Comparison of ENCODE assay signal across 8 cellular contexts in the genomic region with DNA sequence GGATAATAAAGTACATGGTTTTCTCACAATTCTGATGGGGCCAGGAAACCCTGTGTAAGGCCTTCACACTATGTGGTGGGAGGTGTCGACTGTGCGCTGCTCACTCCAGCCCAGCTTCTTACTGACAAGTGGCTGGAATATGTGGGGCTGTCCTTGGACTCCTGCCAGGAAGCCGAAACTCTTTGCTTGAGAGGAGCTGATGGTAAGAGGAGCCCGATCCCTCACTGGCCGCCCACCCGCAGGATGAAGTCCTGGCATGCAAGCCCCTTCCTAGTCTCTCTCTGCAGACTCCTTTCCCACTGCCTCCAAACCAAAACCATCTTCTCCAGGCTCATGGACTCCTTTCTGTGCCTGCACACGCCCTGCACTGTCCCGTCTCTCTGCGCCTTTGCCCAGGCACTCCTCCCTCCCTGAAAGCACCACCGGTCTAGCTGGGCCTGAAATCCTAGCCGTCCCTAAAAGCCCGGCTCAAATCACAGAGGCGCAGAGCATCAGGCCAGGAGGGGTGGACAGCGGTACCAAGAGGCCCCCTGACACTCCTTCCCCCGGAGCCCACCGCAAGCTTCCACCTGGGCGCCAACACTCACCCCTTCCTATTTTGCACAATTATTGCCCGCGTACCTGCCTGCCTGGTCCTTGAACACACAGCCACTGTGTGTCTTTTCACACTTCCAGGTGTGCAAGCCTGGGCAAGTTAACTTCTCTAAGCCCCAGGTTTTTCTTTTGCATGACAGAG.
DNase-seq lines count a peak whose midpoint lies in the region; ATAC-seq, FAIRE-seq and TF ChIP-seq lines count a peak whose summit lies in the region.
"Not testable (repeated sequence)": the region's sequence is repeated elsewhere in the genome, so short reads cannot be mapped to it uniquely, and the experiment has no call there.

No MANE protein-coding gene starts in this region.

- peak overlapping the region; percentile 67 for H3K4ac ChIP-seq in IMR-90 (ENCODE audit: low read depth, low read length)

- DNase-seq in COLO668 (lab: John Stamatoyannopoulos, UW; ENCODE audit: unreplicated experiment) (peak; percentile 34), IMR-90 (peak; percentile 75), RPMI7951 (ENCODE audit: low read depth) (peak; percentile 64), erythroblast (lab: John Stamatoyannopoulos, UW) (peak; percentile 60 to 71), kidney (peak; percentile 83), thoracic aorta (ENCODE audit: low spot score) (peak; percentile 35)
- not testable (repeated sequence) for DNase-seq in activated naive CD8-positive, alpha-beta T cell treated with anti-CD3 and anti-CD28 coated beads for 36 hours; osteoblast (ENCODE audit: insufficient read length, low spot score, missing footprints)

- H2BK120ac ChIP-seq in IMR-90 (ENCODE audit: low read depth, low read length): not testable (repeated sequence)

- ATAC-seq in IMR-90 (ENCODE audit: low read depth): peak; percentile 25
- ATAC-seq in thoracic aorta (ENCODE audit: insufficient number of reproducible peaks, low FRiP score, low read depth): not testable (repeated sequence)

- POLR2A ChIA-PET in IMR-90 (lab: Charles Lee; ENCODE audit: unreplicated experiment): not testable (repeated sequence)

- H3K36me3 ChIP-seq in IMR-90 (ENCODE audit: control insufficient read depth, insufficient read depth, low read length): peaks cover 21% of the 10 kb centered on the region
- H3K36me3 ChIP-seq in kidney (ENCODE audit: control insufficient read depth in 1 of 2, insufficient read depth in 2 of 2, low read length in 2 of 2): peaks cover 13 to 22% of the 10 kb centered on the region in 2 donors
- peaks cover 28% of the 10 kb centered on the region for H3K36me3 ChIP-seq in osteoblast (ENCODE audit: insufficient read depth, low read length)
- H3K36me3 ChIP-seq in thoracic aorta: peaks cover 25% of the 10 kb centered on the region

- TF ChIP-seq RAD21 in IMR-90 (IDR thresholded peaks at IDR 0.05; ENCODE audit: low read length): not testable (repeated sequence)

- H3K18ac ChIP-seq in IMR-90 (ENCODE audit: low read depth, low read length): not testable (repeated sequence)

- H2BK5ac ChIP-seq in IMR-90 (ENCODE audit: low read depth, low read length, poor library complexity, severe bottlenecking): peak overlapping the region; percentile 24

- not testable (repeated sequence) for FAIRE-seq in kidney (lab: Jason Lieb, UNC)

- H4K8ac ChIP-seq in IMR-90 (ENCODE audit: low read depth in 2 of 2, low read length in 2 of 2): peak overlapping the region in 1 of 2 experiments; percentile 35; a peak in 1 of 4 replicates

- dilution Hi-C loops in IMR-90 (cut with HindIII; ENCODE audit: low sequenced_read_pairs, unreplicated experiment): not testable (repeated sequence)

- H4K5ac ChIP-seq in IMR-90 (ENCODE audit: low read depth, low read length): not testable (repeated sequence)

- peak overlapping the region; percentile 74 for H3K27ac Mint-ChIP-seq in activated naive CD8-positive, alpha-beta T cell treated with anti-CD3 and anti-CD28 coated beads for 36 hours

- H3K27ac ChIP-seq in IMR-90 (ENCODE audit: insufficient read depth, low read length) (peak overlapping the region; percentile 41), osteoblast (ENCODE audit: low read depth, low read length) (peak overlapping the region; percentile 60), thoracic aorta (peak overlapping the region; percentile 77 to 89)
- not testable (repeated sequence) for H3K27ac ChIP-seq in kidney (ENCODE audit: low read depth in 2 of 2, low read length in 2 of 2)

- H3K4me2 ChIP-seq in IMR-90 (ENCODE audit: low read depth, low read length) (peak overlapping the region; percentile 95), osteoblast (ENCODE audit: insufficient read depth, low read length) (peak overlapping the region; percentile 97)

- not testable (repeated sequence) for H3K4me1 ChIP-seq in IMR-90 (ENCODE audit: control insufficient read depth, insufficient read depth, low read length)
- H3K4me1 ChIP-seq in kidney (ENCODE audit: control insufficient read depth in 1 of 2, insufficient read depth in 1 of 2, low read depth in 1 of 2, low read length in 2 of 2) (peaks cover 8 to 15% of the 10 kb centered on the region in 2 donors), osteoblast (ENCODE audit: insufficient read depth, low read length) (peaks cover 18% of the 10 kb centered on the region), thoracic aorta (ENCODE audit: control insufficient read depth in 1 of 2, low read depth in 2 of 2) (peaks cover 17 to 19% of the 10 kb centered on the region in 2 donors)

- not testable (repeated sequence) for H3K9me1 ChIP-seq in IMR-90 (ENCODE audit: insufficient read depth, low read length)

- H3K36me3 Mint-ChIP-seq in activated naive CD8-positive, alpha-beta T cell treated with anti-CD3 and anti-CD28 coated beads for 36 hours: peaks cover 35% of the 10 kb centered on the region

- H3K4me3 Mint-ChIP-seq in activated naive CD8-positive, alpha-beta T cell treated with anti-CD3 and anti-CD28 coated beads for 36 hours: peak overlapping the region; percentile 94

- CTCF ChIA-PET in IMR-90 (lab: Yijun Ruan, JAX): interaction anchor here (1.0 to 1.3 kb wide), 3 partner anchors 13 to 118 kb away, joined by 3 to 5 read pairs (median 3); no protein-coding TSS in a partner anchor

- H3K9me3 Mint-ChIP-seq in activated naive CD8-positive, alpha-beta T cell treated with anti-CD3 and anti-CD28 coated beads for 36 hours: not testable (repeated sequence)

- H2AK9ac ChIP-seq in IMR-90 (replicated peaks; ENCODE audit: low read depth, low read length, poor library complexity): peak overlapping the region; percentile 97

- H2BK20ac ChIP-seq in IMR-90 (ENCODE audit: low read depth, low read length): not testable (repeated sequence)

- peaks cover 24 to 30% of the 10 kb centered on the region in 2 experiments for H3K79me1 ChIP-seq in IMR-90 (ENCODE audit: low read depth in 1 of 2, low read length in 2 of 2)

- BruUV-seq in IMR-90 (replicated peaks; lab: Mats Ljungman, UMichigan): not testable (repeated sequence)

- peak overlapping the region; percentile 100 for H2AFZ ChIP-seq in IMR-90 (replicated peaks; ENCODE audit: low read length, poor library complexity)
- peak overlapping the region; percentile 62 for H2AFZ ChIP-seq in osteoblast (ENCODE audit: low read length)

- peak overlapping the region; percentile 76; the same call in 1 of the 2 replicates for H2AK5ac ChIP-seq in IMR-90 (ENCODE audit: low read depth, low read length)

- H3K9ac ChIP-seq in IMR-90 (ENCODE audit: low read depth, low read length) (peak overlapping the region; percentile 83), kidney (ENCODE audit: low read length in 2 of 2) (peak overlapping the region; percentile 83 to 88)

- H4K91ac ChIP-seq in IMR-90 (ENCODE audit: insufficient read depth, low read depth, low read length): not testable (repeated sequence)

- H3K27me3 ChIP-seq in IMR-90 (ENCODE audit: control insufficient read depth, insufficient read depth, low read length); osteoblast (ENCODE audit: insufficient read depth, low read length); thoracic aorta (replicated peaks; ENCODE audit: insufficient read depth): not testable (repeated sequence)

- not testable (repeated sequence) for H3K9me3 ChIP-seq in IMR-90 (ENCODE audit: control insufficient read depth, insufficient read depth, low read length); kidney (ENCODE audit: control insufficient read depth in 1 of 2, low read length in 2 of 2); osteoblast (ENCODE audit: low read depth, low read length); thoracic aorta

- not testable (repeated sequence) for TF ChIP-seq CTCF in IMR-90 (conservative IDR thresholded peaks at IDR 0.05; ENCODE audit: low read depth, low read length); kidney (IDR thresholded peaks at IDR 0.05; ENCODE audit: borderline replicate concordance, extremely low read depth, insufficient read depth); osteoblast (IDR thresholded peaks at IDR 0.05; ENCODE audit: extremely low read depth, low read depth, low read length); thoracic aorta (IDR thresholded peaks at IDR 0.05)

- not testable (repeated sequence) for H3K27me3 Mint-ChIP-seq in activated naive CD8-positive, alpha-beta T cell treated with anti-CD3 and anti-CD28 coated beads for 36 hours

- peaks cover 36% of the 10 kb centered on the region for H3K4me1 Mint-ChIP-seq in activated naive CD8-positive, alpha-beta T cell treated with anti-CD3 and anti-CD28 coated beads for 36 hours

- H3K14ac ChIP-seq in IMR-90 (replicated peaks; ENCODE audit: low read depth, low read length): not testable (repeated sequence)

- no CpG with 5 or more reads among the region's 19 CpGs for WGBS in IMR-90 (ENCODE audit: extremely low coverage in 2 of 2, insufficient read length in 1 of 2), 2 experiments

- H3K56ac ChIP-seq in IMR-90 (ENCODE audit: extremely low read depth, insufficient read depth, low read length): peak overlapping the region; percentile 38; the same call in 1 of the 2 replicates

- H3K4me3 ChIP-seq in IMR-90 (ENCODE audit: insufficient read depth, low read depth, low read length): peak overlapping the region; percentile 74
- peak overlapping the region; percentile 88 to 90 for H3K4me3 ChIP-seq in kidney (ENCODE audit: low read length in 2 of 2)
- H3K4me3 ChIP-seq in osteoblast (ENCODE audit: insufficient read depth, low read length): peak overlapping the region; percentile 90
- peak overlapping the region; percentile 97 for H3K4me3 ChIP-seq in thoracic aorta

- TF ChIP-seq POLR2A in IMR-90 (IDR thresholded peaks at IDR 0.05; ENCODE audit: low read depth, low read length); erythroblast (IDR thresholded peaks at IDR 0.05; ENCODE audit: low read length): not testable (repeated sequence)

- H3K79me2 ChIP-seq in osteoblast (ENCODE audit: insufficient read depth, low read length): peaks cover 33% of the 10 kb centered on the region

- intact Hi-C loops in IMR-90 (cut with micrococcal nuclease): loop anchor here (5.0 to 10.0 kb wide), 4 partner anchors 91 to 361 kb away; a partner anchor contains a TSS
- intact Hi-C loops in kidney (cut with DNase I): not testable (repeated sequence)

- H3K23ac ChIP-seq in IMR-90 (ENCODE audit: low read depth, low read length): peak overlapping the region; percentile 89

- not testable (repeated sequence) for H2BK15ac ChIP-seq in IMR-90 (ENCODE audit: low read depth, low read length)

- peaks cover 20% of the 10 kb centered on the region for H4K20me1 ChIP-seq in IMR-90 (ENCODE audit: insufficient read depth, low read length)
- H4K20me1 ChIP-seq in osteoblast (ENCODE audit: insufficient read depth, low read length): peaks cover 22% of the 10 kb centered on the region

- in situ Hi-C loops in IMR-90 (cut with MboI; ENCODE audit: low sequenced_read_pairs): not testable (repeated sequence)
